In genomic region chrX:48945517-48946348, GRCh38 we compare ENCODE assay signal across 2 cellular contexts.
TF ChIP-seq lines count a peak whose summit lies in the region.

No MANE protein-coding gene starts in this region.

TF ChIP-seq in HCT116, 20 proteins besides CTCF, POLR2A, EP300 and RAD21:
- TF ChIP-seq FOSL1 (IDR thresholded peaks at IDR 0.05; ENCODE audit: low read depth) (no peak), SRF (IDR thresholded peaks at IDR 0.05; ENCODE audit: low read depth) (no peak), ZBTB33 (IDR thresholded peaks at IDR 0.05; ENCODE audit: extremely low read depth, insufficient replicate concordance, low read length) (no peak), ZFX (IDR thresholded peaks at IDR 0.05) (no peak), REST (IDR thresholded peaks at IDR 0.05; ENCODE audit: low read depth) (no peak), JUND (IDR thresholded peaks at IDR 0.05) (no peak), EZH2 (IDR thresholded peaks at IDR 0.05) (no peak), TCF7L2 (IDR thresholded peaks at IDR 0.05; ENCODE audit: borderline replicate concordance, extremely low read depth, insufficient read depth, insufficient read length) (no peak), CBX3 (IDR thresholded peaks at IDR 0.05; ENCODE audit: low read depth) (no peak), SP1 (IDR thresholded peaks at IDR 0.05; ENCODE audit: low read depth) (no peak), SIN3A (IDR thresholded peaks at IDR 0.05; ENCODE audit: low read depth) (no peak), EGR1 (IDR thresholded peaks at IDR 0.05; ENCODE audit: low read depth) (no peak), CEBPB (IDR thresholded peaks at IDR 0.05; ENCODE audit: low read depth) (no peak), ZNF274 (IDR thresholded peaks at IDR 0.05; ENCODE audit: low read depth, low read length) (no peak), POLR2AphosphoS5 (IDR thresholded peaks at IDR 0.05; ENCODE audit: low read depth, low read length) (no peak), YY1 (IDR thresholded peaks at IDR 0.05; ENCODE audit: extremely low read depth, insufficient replicate concordance, low read depth, low read length) (no peak), EZH2phosphoT487 (IDR thresholded peaks at IDR 0.05; ENCODE audit: borderline replicate concordance) (no peak), ELF1 (IDR thresholded peaks at IDR 0.05; ENCODE audit: borderline replicate concordance, low read depth) (no peak)
- TF ChIP-seq, protein P1, sequence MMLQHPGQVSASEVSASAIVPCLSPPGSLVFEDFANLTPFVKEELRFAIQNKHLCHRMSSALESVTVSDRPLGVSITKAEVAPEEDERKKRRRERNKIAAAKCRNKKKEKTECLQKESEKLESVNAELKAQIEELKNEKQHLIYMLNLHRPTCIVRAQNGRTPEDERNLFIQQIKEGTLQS (IDR thresholded peaks at IDR 0.05) = no peak

TF ChIP-seq in GM12878, 131 proteins besides CTCF, POLR2A, EP300 and RAD21:
- TF ChIP-seq ZNF592 (IDR thresholded peaks at IDR 0.05) (peak; percentile 35; the same call in 1 of the 2 replicates), ESRRA (IDR thresholded peaks at IDR 0.05; ENCODE audit: low read length) (no peak), HDAC2 (IDR thresholded peaks at IDR 0.05) (no peak), YY1 (IDR thresholded peaks at IDR 0.05; ENCODE audit: low read depth, low read length) (0 out of 2 replicates have a peak, but pooled peaks have one; percentile 62), IKZF1 (conservative IDR thresholded peaks at IDR 0.05) (peak; percentile 19; the same call in 1 of the 2 replicates), USF1 (IDR thresholded peaks at IDR 0.05; ENCODE audit: borderline replicate concordance, extremely low read length, insufficient read depth, low read depth, low read length) (no peak), IKZF2 (IDR thresholded peaks at IDR 0.05) (peak; percentile 17 to 20; a peak in 2 of 4 replicates), SMC3 (IDR thresholded peaks at IDR 0.05; ENCODE audit: borderline replicate concordance, low read length) (peak; percentile 90), BRCA1 (IDR thresholded peaks at IDR 0.05; ENCODE audit: low read depth, low read length) (no peak), FOXK2 (IDR thresholded peaks at IDR 0.05) (no peak), RELA (IDR thresholded peaks at IDR 0.05; ENCODE audit: borderline replicate concordance, partially characterized antibody) (no peak), MLLT1 (IDR thresholded peaks at IDR 0.05) (0 out of 2 replicates have a peak, but pooled peaks have one; percentile 28), FOXM1 (IDR thresholded peaks at IDR 0.05; ENCODE audit: low read depth, low read length) (no peak), SP1 (IDR thresholded peaks at IDR 0.05; ENCODE audit: low read depth, low read length) (no peak), STAT1 (conservative IDR thresholded peaks at IDR 0.05) (no peak), ATF7 (IDR thresholded peaks at IDR 0.05; ENCODE audit: low read depth) (no peak), LARP7 (IDR thresholded peaks at IDR 0.05) (no peak), REST (IDR thresholded peaks at IDR 0.05; ENCODE audit: low read depth, low read length) (no peak), NBN (IDR thresholded peaks at IDR 0.05) (no peak)
